ENCODE assay signal across 26 cellular contexts in the genomic region with DNA sequence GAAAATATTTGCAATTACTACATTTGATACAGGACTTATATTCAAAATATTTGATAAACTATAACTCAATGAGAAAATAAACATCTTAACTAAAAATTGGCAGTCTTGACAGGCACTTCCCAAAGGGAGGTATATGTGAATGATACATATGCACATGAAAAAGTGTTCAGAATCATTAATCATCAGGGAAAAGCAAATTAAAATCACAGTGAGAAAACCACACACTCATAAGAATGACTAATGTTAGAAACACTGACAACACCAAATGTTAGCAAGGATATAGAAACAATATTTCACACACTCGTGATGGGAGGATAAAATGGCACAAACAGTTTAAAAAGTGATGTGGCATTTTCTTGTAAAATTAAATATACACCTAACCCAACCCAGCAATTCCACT. TPM values are rescaled to one million over a fixed set of nuclear protein-coding genes. Genes with fewer than 3 reads are reported as not detected.
"Had no signal": no experiment of that assay in that cellular context is flagged by ENCODE, and none has a peak within 500 bp of the region (broad histone marks: within the 10 kb centered on the region; RNA-seq: fewer than 3 reads in every experiment).

No MANE protein-coding gene starts in this region.

- H3K4me1 ChIP-seq: right lobe of liver had no signal

- DNase-seq: activated CD4-positive, alpha-beta T cell treated with anti-CD3 and anti-CD28 coated beads, Interleukin-2, amount 10 ng/mL, durations not matched to agents 7 days and 5 days; activated CD4-positive, CD25-positive, alpha-beta regulatory T cell treated with anti-CD3 and anti-CD28 coated beads, Interleukin-2, amount 50 U/mL, for 72 hours; activated CD8-positive, alpha-beta memory T cell treated with anti-CD3 and anti-CD28 coated beads, Interleukin-2, amount 10 ng/mL, durations not matched to agents 7 days and 5 days; activated CD8-positive, alpha-beta T cell treated with anti-CD3 and anti-CD28 coated beads for 36 hours; activated T-cell treated with anti-CD3 and anti-CD28 coated beads, Interleukin-2, amount 50 U/mL, for 1 hour; brain microvascular endothelial cell; central memory CD4-positive, alpha-beta T cell; dorsolateral prefrontal cortex; effector memory CD8-positive, alpha-beta T cell; head of caudate nucleus; lower lobe of right lung; naive thymus-derived CD4-positive, alpha-beta T cell; occipital lobe; posterior cingulate gyrus; right lobe of liver; small intestine; stimulated activated CD4-positive, alpha-beta T cell treated with anti-CD3 and anti-CD28 coated beads, Interleukin-2, amount 100 ng/mL, for 24 hours; stomach; trophoblast cell; WERI-Rb-1 had no signal

- H3K27ac ChIP-seq: ascending aorta, brain microvascular endothelial cell, dorsolateral prefrontal cortex, esophagus muscularis mucosa, gastroesophageal sphincter, lower lobe of right lung, right lobe of liver, stomach, suprapubic skin, vagina, WERI-Rb-1 had no signal

- H3K27me3 ChIP-seq: ascending aorta, brain microvascular endothelial cell, dorsolateral prefrontal cortex, esophagus muscularis mucosa, gastroesophageal sphincter, right lobe of liver, stomach, suprapubic skin, vagina had no signal

- H3K9me3 ChIP-seq: ascending aorta, esophagus muscularis mucosa, gastroesophageal sphincter, lower lobe of right lung, right lobe of liver, stomach, suprapubic skin, vagina had no signal

- H3K36me3 ChIP-seq: ascending aorta, brain microvascular endothelial cell, esophagus muscularis mucosa, gastroesophageal sphincter, lower lobe of right lung, right lobe of liver, stomach, suprapubic skin, vagina, WERI-Rb-1 had no signal

- H3K4me3 ChIP-seq: ascending aorta, dorsolateral prefrontal cortex, esophagus muscularis mucosa, gastroesophageal sphincter, lower lobe of right lung, right lobe of liver, stomach, suprapubic skin, vagina had no signal

RNA-seq across cellular contexts. Expression of gene SRGN, which starts 32.0 kb away (rescaled TPM):
- total RNA-seq: neural crest cell had no signal
